In the genomic region with DNA sequence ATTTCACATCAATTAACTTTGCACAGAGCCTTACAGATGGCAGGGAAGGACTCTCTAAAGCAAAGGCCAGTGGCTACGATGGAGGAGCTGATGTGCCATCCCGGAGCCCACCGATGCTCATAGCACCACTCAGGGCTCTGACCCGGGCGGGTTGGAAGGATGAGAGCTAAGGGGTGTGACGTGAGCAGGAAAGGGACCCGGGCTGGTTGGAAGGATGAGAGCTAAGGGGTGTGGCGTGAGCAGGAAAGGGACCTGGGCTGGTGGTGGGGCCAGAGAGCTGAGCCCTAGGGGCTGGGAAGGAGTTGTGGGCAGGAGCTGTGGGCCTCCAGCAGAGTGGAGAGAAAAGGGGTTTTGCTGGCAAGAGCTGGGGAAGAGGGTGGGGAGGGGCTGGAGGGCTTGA, we compare ENCODE assay signal across 1 cellular context.
TF ChIP-seq lines count a peak whose summit lies in the region.

No MANE protein-coding gene starts in this region.

TF ChIP-seq in HepG2, 621 proteins besides CTCF, POLR2A, EP300 and RAD21:
- TF ChIP-seq ZNF792 (CRISPR knock-in tag; IDR thresholded peaks at IDR 0.05) (no peak), SMC3 (IDR thresholded peaks at IDR 0.05; ENCODE audit: low read length) (no peak), ZNF549 (CRISPR knock-in tag; IDR thresholded peaks at IDR 0.05) (no peak)
